Comparison of ENCODE assay signal across 22 cellular contexts in genomic region chr6:144824018-144824417, GRCh38.
DNase-seq lines count a peak whose midpoint lies in the region; ATAC-seq and TF ChIP-seq lines count a peak whose summit lies in the region.
"Had no signal": no experiment of that assay in that cellular context is flagged by ENCODE, and none has a peak within 500 bp of the region (broad histone marks: within the 10 kb centered on the region; RNA-seq: fewer than 3 reads in every experiment).

No MANE protein-coding gene starts in this region.

- DNase-seq in natural killer cell (no peak), NCI-H69 (lab: John Stamatoyannopoulos, UW) (peak; percentile 55), memory B cell (ENCODE audit: low spot score in 2 of 2) (no peak), NOMO-1 treated with DMSO at 0.1 percent for 48 hours (lab: John Stamatoyannopoulos, UW; ENCODE audit: unreplicated experiment) (no peak), GF-D8 (lab: John Stamatoyannopoulos, UW) (no peak), stomach (no peak)
- no peak for DNase-seq in natural killer cell treated with Interleukin-12 subunit alpha and Interleukin-12 subunit beta and Interleukin-15 and Interleukin-18, amount 100 ng/mL, for 72 hours (ENCODE audit: low spot score)
- DNase-seq: BE2C, DMS79, H7, HFFc6, KBM-7, MM.1S, NCI-H1048, NCI-H1417 treated with DMSO at 0.1 percent for 48 hours, NCI-H187, NCI-H2227 treated with DMSO at 0.1 percent for 48 hours, NCI-H510A, NCI-H748 treated with DMSO at 0.1 percent for 48 hours, Peyer's patch had no signal

- H3K4me1 Mint-ChIP-seq in natural killer cell = peaks cover 13 to 27% of the 10 kb centered on the region in 2 donors
- peaks cover 4 to 13% of the 10 kb centered on the region in 2 donors for H3K4me1 Mint-ChIP-seq in natural killer cell treated with Interleukin-12 subunit alpha and Interleukin-12 subunit beta and Interleukin-15 and Interleukin-18, amount 100 ng/mL, for 72 hours (ENCODE audit: low read depth in 2 of 2)
- no peaks in the 10 kb centered on the region for H3K4me1 Mint-ChIP-seq in memory B cell

- H3K36me3 Mint-ChIP-seq in natural killer cell = no peaks in the 10 kb centered on the region
- H3K36me3 Mint-ChIP-seq in natural killer cell treated with Interleukin-12 subunit alpha and Interleukin-12 subunit beta and Interleukin-15 and Interleukin-18, amount 100 ng/mL, for 72 hours = peaks cover 21% of the 10 kb centered on the region
- peaks cover 26% of the 10 kb centered on the region for H3K36me3 Mint-ChIP-seq in memory B cell

- no peak for TF ChIP-seq POLR2A in stomach (IDR thresholded peaks at IDR 0.05)

- peaks cover 0 to 43% (median 34%) of the 10 kb centered on the region in 4 donors for H3K36me3 ChIP-seq in stomach
- H3K36me3 ChIP-seq: BE2C had no signal

- peaks cover 0 to 6% (median 0%) of the 10 kb centered on the region in 4 donors for H3K4me1 ChIP-seq in stomach
- H3K4me1 ChIP-seq: A549, BE2C, Peyer's patch had no signal

- no peak for TF ChIP-seq CTCF in natural killer cell (IDR thresholded peaks at IDR 0.05)
- TF ChIP-seq CTCF in stomach (IDR thresholded peaks at IDR 0.05) = no peak

- ATAC-seq in natural killer cell (no peak), memory B cell (ENCODE audit: low read depth) (no peak)
- ATAC-seq in natural killer cell treated with Interleukin-12 subunit alpha and Interleukin-12 subunit beta and Interleukin-15 and Interleukin-18, amount 100 ng/mL, for 72 hours = no peak
- ATAC-seq: A549, GM12878 had no signal

- H3K4me3 Mint-ChIP-seq in natural killer cell (no peak overlapping the region), memory B cell (no peak overlapping the region)
- H3K4me3 Mint-ChIP-seq in natural killer cell treated with Interleukin-12 subunit alpha and Interleukin-12 subunit beta and Interleukin-15 and Interleukin-18, amount 100 ng/mL, for 72 hours = no peak overlapping the region
- H3K4me3 Mint-ChIP-seq: HFFc6 had no signal

- no peaks in the 10 kb centered on the region for H3K9me3 ChIP-seq in stomach
- H3K9me3 ChIP-seq: A549, BE2C, Peyer's patch had no signal

- TF ChIP-seq EP300 in stomach (IDR thresholded peaks at IDR 0.05) = no peak

- H3K27me3 ChIP-seq in stomach = no peaks in the 10 kb centered on the region
- H3K27me3 ChIP-seq: BE2C, Peyer's patch had no signal

- intact Hi-C loops in natural killer cell (cut with micrococcal nuclease) (no loop called here), stomach (cut with DNase I; ENCODE audit: low total_unique reads) (no loop called here)

- H3K27me3 Mint-ChIP-seq in natural killer cell (ENCODE audit: low read depth in 2 of 2) = no peaks in the 10 kb centered on the region
- no peaks in the 10 kb centered on the region for H3K27me3 Mint-ChIP-seq in natural killer cell treated with Interleukin-12 subunit alpha and Interleukin-12 subunit beta and Interleukin-15 and Interleukin-18, amount 100 ng/mL, for 72 hours
- H3K27me3 Mint-ChIP-seq in memory B cell = no peaks in the 10 kb centered on the region

- H3K27ac ChIP-seq in stomach = no peak overlapping the region
- H3K27ac ChIP-seq: A549, Peyer's patch had no signal

- no peak overlapping the region for H3K4me3 ChIP-seq in stomach
- H3K4me3 ChIP-seq: A549, GM12878, Peyer's patch had no signal

- no peaks in the 10 kb centered on the region for H3K9me3 Mint-ChIP-seq in natural killer cell
- no peaks in the 10 kb centered on the region for H3K9me3 Mint-ChIP-seq in natural killer cell treated with Interleukin-12 subunit alpha and Interleukin-12 subunit beta and Interleukin-15 and Interleukin-18, amount 100 ng/mL, for 72 hours
- no peaks in the 10 kb centered on the region for H3K9me3 Mint-ChIP-seq in memory B cell
- H3K9me3 Mint-ChIP-seq: HFFc6 had no signal

- H3K27ac Mint-ChIP-seq in natural killer cell (peak overlapping the region; percentile 55 to 58), memory B cell (peak overlapping the region; percentile 63)
- H3K27ac Mint-ChIP-seq in natural killer cell treated with Interleukin-12 subunit alpha and Interleukin-12 subunit beta and Interleukin-15 and Interleukin-18, amount 100 ng/mL, for 72 hours = no peak overlapping the region
- H3K27ac Mint-ChIP-seq: HFFc6 had no signal

Comparison
In these comparisons a context has a peak if more than half of its experiments do, and no peak if none do; other contexts are left out.
1. H3K27ac Mint-ChIP-seq: peak in natural killer cell (2 of 2) and memory B cell (single experiment); none in natural killer cell treated with Interleukin-12 subunit alpha and Interleukin-12 subunit beta and Interleukin-15 and Interleukin-18, amount 100 ng/mL, for 72 hours (0 of 2).